ENCODE assay signal across 19 cellular contexts in the genomic region with DNA sequence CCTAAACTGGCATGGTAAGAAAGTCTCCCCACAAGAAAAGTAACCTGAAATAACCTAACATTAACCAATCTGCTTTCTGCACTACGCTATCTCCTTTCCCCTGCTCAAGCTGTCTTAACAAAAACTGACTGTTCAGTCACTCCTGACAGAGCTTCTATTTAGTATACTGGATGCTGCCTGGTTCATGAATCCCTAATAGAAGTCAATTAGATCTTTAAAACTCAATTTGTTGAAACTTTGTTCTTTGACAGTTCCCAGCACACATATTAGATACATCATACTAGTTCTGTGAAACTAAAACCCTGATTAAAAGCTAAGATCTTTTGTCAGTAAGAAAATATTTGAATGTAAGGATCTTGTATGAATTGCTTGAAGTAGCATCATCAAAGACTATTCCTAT.
DNase-seq lines count a peak whose midpoint lies in the region; FAIRE-seq and TF ChIP-seq lines count a peak whose summit lies in the region.
"Had no signal": no experiment of that assay in that cellular context is flagged by ENCODE, and none has a peak within 500 bp of the region (broad histone marks: within the 10 kb centered on the region; RNA-seq: fewer than 3 reads in every experiment).

No MANE protein-coding gene starts in this region.

- CTCF ChIA-PET in HEK293 (lab: Yijun Ruan, JAX): interaction anchor here (0.6 kb wide), 1 partner anchor 278 kb away, joined by 3 read pairs; no protein-coding TSS in a partner anchor

- no peaks in the 10 kb centered on the region for H3K9me3 ChIP-seq in HEK293 (ENCODE audit: control insufficient read depth, insufficient read depth, low read depth, low read length)
- H3K9me3 ChIP-seq in mesodermal cell (ENCODE audit: control insufficient read depth, low read length): no peaks in the 10 kb centered on the region
- H3K9me3 ChIP-seq in trophoblast cell (ENCODE audit: insufficient read depth, low read depth, low read length): no peaks in the 10 kb centered on the region
- H3K9me3 ChIP-seq in Karpas-422 (ENCODE audit: low read length): no peaks in the 10 kb centered on the region
- H3K9me3 ChIP-seq: A549; BLaER1 treated with 17β-estradiol and CSF1 and Interleukin-3, amounts not matched to agents 10 nM and 100 nM; Caco-2 had no signal

- DNase-seq in trophoblast cell (no peak), GM19239 (ENCODE audit: insufficient read length, low spot score) (no peak), Karpas-422 (no peak)
- DNase-seq: AML-193; Caco-2; Calu3; CD4-positive, alpha-beta T cell; CD8-positive, alpha-beta T cell; DMS79 treated with DMSO at 0.1 percent for 48 hours; GF-D8 had no signal

- no peak for TF ChIP-seq CTCF in HEK293 (tag by site-specific recombination; IDR thresholded peaks at IDR 0.05)

- H2BK12ac ChIP-seq in trophoblast cell (ENCODE audit: low read length): no peak overlapping the region

- H3K9me2 ChIP-seq in Karpas-422 (replicated peaks; ENCODE audit: insufficient read depth, low read length): no peaks in the 10 kb centered on the region

- H3K4me3 ChIP-seq in HEK293 (ENCODE audit: low read depth, low read length) (no peak overlapping the region), mesodermal cell (ENCODE audit: extremely low read depth, insufficient read depth, low read length, poor library complexity, severe bottlenecking) (no peak overlapping the region), trophoblast cell (ENCODE audit: low read depth, low read length) (no peak overlapping the region), Karpas-422 (ENCODE audit: low read length) (no peak overlapping the region)
- H3K4me3 ChIP-seq: A549; BLaER1 treated with 17β-estradiol and CSF1 and Interleukin-3, amounts not matched to agents 10 nM and 100 nM had no signal

- H2BK120ac ChIP-seq in trophoblast cell (ENCODE audit: insufficient read depth, low read length, poor library complexity): peak overlapping the region; percentile 24

- no peak overlapping the region for H4K91ac ChIP-seq in trophoblast cell (ENCODE audit: low read depth, low read length)

- H3K27ac ChIP-seq in HEK293 (ENCODE audit: extremely low read depth, low read depth, low read length) (no peak overlapping the region), mesodermal cell (ENCODE audit: low read depth, low read length, severe bottlenecking) (peak overlapping the region; percentile 36), trophoblast cell (ENCODE audit: low read depth, low read length) (peak overlapping the region; percentile 81), Karpas-422 (ENCODE audit: low read length) (no peak overlapping the region)
- H3K27ac ChIP-seq: 22Rv1; A549; BLaER1 treated with 17β-estradiol and CSF1 and Interleukin-3, amounts not matched to agents 10 nM and 100 nM; C4-2B had no signal

- H3K79me2 ChIP-seq in trophoblast cell (ENCODE audit: control insufficient read depth, insufficient read depth, low read length, poor library complexity) (peaks cover 7% of the 10 kb centered on the region), Karpas-422 (ENCODE audit: low read length) (no peaks in the 10 kb centered on the region)

- POLR2A ChIA-PET in HEK293 (lab: Yijun Ruan, JAX): interaction anchor here (0.8 kb wide), 1 partner anchor 9 kb away, joined by 3 read pairs; no protein-coding TSS in a partner anchor

- H3K4me2 ChIP-seq in trophoblast cell (ENCODE audit: low read length) (peak overlapping the region; percentile 36), Karpas-422 (ENCODE audit: low read depth, low read length, poor library complexity, severe bottlenecking) (no peak overlapping the region)
- H3K4me2 ChIP-seq: A549; BLaER1 treated with 17β-estradiol and CSF1 and Interleukin-3, amounts not matched to agents 10 nM and 100 nM had no signal

- no peak overlapping the region for H2AFZ ChIP-seq in trophoblast cell (ENCODE audit: insufficient read depth, low read length, poor library complexity)
- H2AFZ ChIP-seq in Karpas-422 (ENCODE audit: low read length): no peak overlapping the region

- H2AK5ac ChIP-seq in trophoblast cell (ENCODE audit: low read length): no peak overlapping the region

- H3K23ac ChIP-seq in trophoblast cell (ENCODE audit: low read length): no peak overlapping the region

- no peaks in the 10 kb centered on the region for H3K36me3 ChIP-seq in HEK293 (ENCODE audit: control insufficient read depth in 2 of 2, insufficient read depth in 1 of 2, low read length in 2 of 2)
- no peaks in the 10 kb centered on the region for H3K36me3 ChIP-seq in mesodermal cell (ENCODE audit: control insufficient read depth, insufficient read depth, low read length)
- peaks cover 0 to 2% of the 10 kb centered on the region in 2 experiments for H3K36me3 ChIP-seq in trophoblast cell (ENCODE audit: control insufficient read depth in 1 of 2, insufficient read depth in 2 of 2, low read length in 2 of 2)
- no peaks in the 10 kb centered on the region for H3K36me3 ChIP-seq in Karpas-422 (ENCODE audit: insufficient read depth, low read length)
- H3K36me3 ChIP-seq: BLaER1 treated with 17β-estradiol and CSF1 and Interleukin-3, amounts not matched to agents 10 nM and 100 nM had no signal

- no peaks in the 10 kb centered on the region for H4K20me1 ChIP-seq in Karpas-422 (ENCODE audit: insufficient read depth, low read depth, low read length)
- H4K20me1 ChIP-seq: BLaER1 treated with 17β-estradiol and CSF1 and Interleukin-3, amounts not matched to agents 10 nM and 100 nM had no signal

- no peak overlapping the region for H3K9ac ChIP-seq in trophoblast cell (ENCODE audit: low read length)
- no peak overlapping the region for H3K9ac ChIP-seq in Karpas-422 (ENCODE audit: low read length)
- H3K9ac ChIP-seq: BLaER1 treated with 17β-estradiol and CSF1 and Interleukin-3, amounts not matched to agents 10 nM and 100 nM had no signal

- peak overlapping the region; percentile 79 for H2BK5ac ChIP-seq in trophoblast cell (ENCODE audit: low read depth, low read length, poor library complexity)

- no peak overlapping the region for H4K8ac ChIP-seq in trophoblast cell (ENCODE audit: low read depth, low read length)

- H3K79me1 ChIP-seq in trophoblast cell (ENCODE audit: low read length): peaks cover 41% of the 10 kb centered on the region

- WGBS in mesodermal cell (ENCODE audit: insufficient coverage in 2 of 2), 2 experiments: 100% methylated on average over 1 of the region's 1 CpG
- WGBS in trophoblast cell (ENCODE audit: extremely low coverage, insufficient coverage, insufficient read length): no CpG with 5 or more reads among the region's 1 CpG

- no peak overlapping the region for H3K18ac ChIP-seq in trophoblast cell (ENCODE audit: low read length)

- no peak overlapping the region for H4K12ac ChIP-seq in trophoblast cell (ENCODE audit: low read depth, low read length)

- no peak overlapping the region for H3K4ac ChIP-seq in trophoblast cell (ENCODE audit: low read depth, low read length)

- no peak overlapping the region for H3K14ac ChIP-seq in trophoblast cell (ENCODE audit: low read length)

- no peaks in the 10 kb centered on the region for H3K27me3 ChIP-seq in trophoblast cell (ENCODE audit: insufficient read depth, low read length)
- no peaks in the 10 kb centered on the region for H3K27me3 ChIP-seq in Karpas-422 (ENCODE audit: low read length)
- H3K27me3 ChIP-seq: BLaER1 treated with 17β-estradiol and CSF1 and Interleukin-3, amounts not matched to agents 10 nM and 100 nM had no signal

- H3K4me1 ChIP-seq in HEK293 (ENCODE audit: control insufficient read depth, insufficient read depth, low read length): no peaks in the 10 kb centered on the region
- peaks cover 9% of the 10 kb centered on the region for H3K4me1 ChIP-seq in mesodermal cell (ENCODE audit: control insufficient read depth, insufficient read depth, low read length, poor library complexity, severe bottlenecking)
- H3K4me1 ChIP-seq in trophoblast cell (ENCODE audit: control insufficient read depth in 1 of 2, insufficient read depth in 2 of 2, low read length in 2 of 2): peaks cover 4 to 13% of the 10 kb centered on the region in 2 experiments
- H3K4me1 ChIP-seq in Karpas-422 (ENCODE audit: low read length): no peaks in the 10 kb centered on the region
- H3K4me1 ChIP-seq: A549; BLaER1 treated with 17β-estradiol and CSF1 and Interleukin-3, amounts not matched to agents 10 nM and 100 nM had no signal

- FAIRE-seq in GM19239 (lab: Jason Lieb, UNC): no peak
- FAIRE-seq: A549, D721Med, G401.6, GM12891 had no signal

TF ChIP-seq in HEK293, 187 proteins besides CTCF, POLR2A, EP300 and RAD21:
- TF ChIP-seq ZIC2 (tag by site-specific recombination; IDR thresholded peaks at IDR 0.05) (no peak), ZNF549 (tag by site-specific recombination; IDR thresholded peaks at IDR 0.05) (peak; percentile 91), ZNF37A (tag by site-specific recombination; IDR thresholded peaks at IDR 0.05) (no peak), WT1 (tag by site-specific recombination; IDR thresholded peaks at IDR 0.05) (no peak), FEZF1 (tag by site-specific recombination; IDR thresholded peaks at IDR 0.05) (no peak)
- TF ChIP-seq, protein P1, sequence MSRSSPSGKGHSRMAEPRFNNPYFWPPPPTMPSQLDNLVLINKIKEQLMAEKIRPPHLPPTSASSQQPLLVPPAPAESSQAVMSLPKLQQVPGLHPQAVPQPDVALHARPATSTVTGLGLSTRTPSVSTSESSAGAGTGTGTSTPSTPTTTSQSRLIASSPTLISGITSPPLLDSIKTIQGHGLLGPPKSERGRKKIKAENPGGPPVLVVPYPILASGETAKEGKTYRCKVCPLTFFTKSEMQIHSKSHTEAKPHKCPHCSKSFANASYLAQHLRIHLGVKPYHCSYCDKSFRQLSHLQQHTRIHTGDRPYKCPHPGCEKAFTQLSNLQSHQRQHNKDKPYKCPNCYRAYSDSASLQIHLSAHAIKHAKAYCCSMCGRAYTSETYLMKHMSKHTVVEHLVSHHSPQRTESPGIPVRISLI (tag by site-specific recombination; IDR thresholded peaks at IDR 0.05): no peak
TF ChIP-seq in HEK293: peak in this region for 1.

Comparison
In these comparisons a context has a peak if more than half of its experiments do, and no peak if none do; other contexts are left out.
1. H3K27ac ChIP-seq: peak in mesodermal cell (single experiment) and trophoblast cell (single experiment); none in HEK293 (single experiment) and Karpas-422 (single experiment).